Comparison of ENCODE assay signal across 9 cellular contexts in the genomic region with DNA sequence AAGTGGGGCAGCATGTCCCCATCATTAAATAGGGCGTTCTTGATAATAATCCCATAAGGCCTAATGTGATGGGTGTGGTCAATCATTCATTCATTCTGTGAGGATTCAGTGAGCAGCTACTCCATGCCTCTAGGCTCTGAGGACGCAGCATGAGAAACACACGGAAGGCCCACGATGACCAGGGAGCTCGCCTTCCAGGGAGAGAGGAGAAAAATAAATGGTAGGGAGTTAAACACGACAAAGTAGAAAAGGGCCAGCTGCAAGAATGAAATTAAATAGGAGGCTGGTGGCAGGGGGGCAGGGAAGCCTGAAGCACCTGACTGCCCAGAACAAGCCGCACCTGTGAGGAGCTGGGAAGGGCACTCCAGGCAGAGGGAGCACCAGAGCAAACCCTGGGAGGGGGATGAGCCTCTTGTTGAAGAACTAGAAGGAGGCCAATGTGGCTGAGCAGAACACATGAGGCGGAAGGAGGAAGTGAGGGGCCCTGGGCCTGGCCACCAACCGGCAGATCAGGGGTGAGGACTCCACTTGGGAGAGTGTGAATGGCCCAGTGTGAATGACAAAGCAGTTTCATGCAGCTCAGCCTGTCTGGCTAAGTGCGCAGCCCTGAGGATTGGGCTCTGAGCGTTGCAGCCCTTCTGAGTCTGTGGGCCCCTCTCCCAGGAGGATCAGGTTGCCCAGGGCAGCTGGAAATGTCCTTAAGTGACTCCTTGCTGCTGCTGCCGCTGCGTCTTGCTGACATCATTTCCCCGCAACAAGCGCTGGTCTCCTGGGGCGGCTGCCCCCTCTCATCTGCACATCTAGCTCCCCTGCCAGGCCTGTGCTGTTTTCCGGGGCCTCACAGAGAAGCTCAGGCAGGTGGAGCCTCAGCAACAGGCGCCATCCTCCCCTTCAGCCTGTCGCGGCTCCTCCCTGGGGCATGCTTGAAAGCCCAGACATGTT.
DNase-seq lines count a peak whose midpoint lies in the region; ATAC-seq and TF ChIP-seq lines count a peak whose summit lies in the region.
"Had no signal": no experiment of that assay in that cellular context is flagged by ENCODE, and none has a peak within 500 bp of the region (broad histone marks: within the 10 kb centered on the region; RNA-seq: fewer than 3 reads in every experiment).

No MANE protein-coding gene starts in this region.

- H3K36me3 ChIP-seq in hepatocyte (replicated peaks; ENCODE audit: insufficient read depth, low read depth): no peaks in the 10 kb centered on the region

- no peak for ATAC-seq in HG02678 (IDR thresholded peaks at IDR 0.05; ENCODE audit: unreplicated experiment)

- H3K9me2 ChIP-seq in hepatocyte (replicated peaks; ENCODE audit: insufficient read depth): no peaks in the 10 kb centered on the region

- H3K27me3 ChIP-seq in hepatocyte: peaks cover 2% of the 10 kb centered on the region

- peak; percentile 16 for DNase-seq in NCI-H748 (lab: John Stamatoyannopoulos, UW; ENCODE audit: unreplicated experiment)
- no peak for DNase-seq in NCI-H748 treated with DMSO at 0.1 percent for 48 hours (lab: John Stamatoyannopoulos, UW)
- DNase-seq in NCI-H524 (lab: John Stamatoyannopoulos, UW): peak; percentile 92 to 97
- peak; percentile 19 for DNase-seq in activated gamma-delta T cell treated with anti-CD3 and anti-CD28 coated beads, Interleukin-2, amount 50 U/mL, for 16 hours (ENCODE audit: low read depth)
- peak; percentile 40 for DNase-seq in hepatocyte (ENCODE audit: low spot score)
- peak; percentile 25 for DNase-seq in stimulated activated CD4-positive, alpha-beta T cell treated with anti-CD3 and anti-CD28 coated beads, Interleukin-15, amount 100 ng/mL, for 24 hours
- no peak for DNase-seq in RKO (ENCODE audit: low spot score)

- H3K79me2 ChIP-seq in hepatocyte: no peaks in the 10 kb centered on the region

- peak overlapping the region; percentile 55 for H3K27ac ChIP-seq in hepatocyte
- H3K27ac ChIP-seq: 22Rv1 had no signal

- no peak for TF ChIP-seq CTCF in hepatocyte (IDR thresholded peaks at IDR 0.05; ENCODE audit: poor library complexity)

- no peak overlapping the region for H3K4me2 ChIP-seq in hepatocyte

- H3K4me1 ChIP-seq in hepatocyte (ENCODE audit: insufficient read depth): peaks cover 18% of the 10 kb centered on the region

- H4K20me1 ChIP-seq in hepatocyte (ENCODE audit: insufficient read depth, poor library complexity, severe bottlenecking): no peaks in the 10 kb centered on the region

- no peak overlapping the region for H3K4me3 ChIP-seq in hepatocyte

- H3K9me3 ChIP-seq in hepatocyte (ENCODE audit: low read depth): no peaks in the 10 kb centered on the region

- no peak overlapping the region for H2AFZ ChIP-seq in hepatocyte

- 59% methylated on average over 20 of the region's 20 CpGs for WGBS in hepatocyte (ENCODE audit: low lambda C conversion rate, missing lambda C conversion rate)

Comparison
In these comparisons a context has a peak if more than half of its experiments do, and no peak if none do; other contexts are left out.
1. DNase-seq: peak in NCI-H748 (single experiment), NCI-H524 (2 of 2), activated gamma-delta T cell treated with anti-CD3 and anti-CD28 coated beads, Interleukin-2, amount 50 U/mL, for 16 hours (single experiment), hepatocyte (single experiment) and stimulated activated CD4-positive, alpha-beta T cell treated with anti-CD3 and anti-CD28 coated beads, Interleukin-15, amount 100 ng/mL, for 24 hours (single experiment); none in NCI-H748 treated with DMSO at 0.1 percent for 48 hours (single experiment) and RKO (single experiment).